ENCODE assay signal across 16 cellular contexts in genomic region chr10:77526861-77527617, GRCh38.
DNase-seq lines count a peak whose midpoint lies in the region; ATAC-seq lines count a peak whose summit lies in the region.
"Had no signal": no experiment of that assay in that cellular context is flagged by ENCODE, and none has a peak within 500 bp of the region (broad histone marks: within the 10 kb centered on the region; RNA-seq: fewer than 3 reads in every experiment).

No MANE protein-coding gene starts in this region.

- DNase-seq in NCI-H1092 treated with DMSO at 0.1 percent for 48 hours (lab: John Stamatoyannopoulos, UW), result peak; percentile 73
- peak; percentile 36 to 68 for DNase-seq in SJCRH30
- peak; percentile 64 for DNase-seq in myocyte (ENCODE audit: low read depth)
- no peak for DNase-seq in inferior parietal cortex (ENCODE audit: extremely low spot score)
- no peak for DNase-seq in AG20443 (ENCODE audit: low spot score)
- DNase-seq in SKM-1 treated with dmso at 0.1 percent for 144 hours (lab: John Stamatoyannopoulos, UW; ENCODE audit: unreplicated experiment), result no peak
- DNase-seq: activated CD4-positive, alpha-beta T cell treated with anti-CD3 and anti-CD28 coated beads for 4 hours; body of pancreas; KG1; left lung; SHP77; stimulated activated naive CD8-positive, alpha-beta T cell treated with anti-CD3 and anti-CD28 coated beads, Interleukin-15, Interleukin-2, amounts not matched to agents 100 U/mL and 50 U/mL, for 24 hours; T1000 had no signal

- no peaks in the 10 kb centered on the region for H4K20me1 ChIP-seq in BLaER1

- H3K9ac ChIP-seq in BLaER1, result peak overlapping the region; percentile 36; the same call in 1 of the 2 replicates

- H3K4me3 ChIP-seq in BLaER1, result no peak overlapping the region
- no peak overlapping the region for H3K4me3 ChIP-seq in SJCRH30
- H3K4me3 ChIP-seq: body of pancreas, left lung had no signal

- no peaks in the 10 kb centered on the region for H3K27me3 ChIP-seq in BLaER1
- 0 out of 2 replicates have a peak, but pooled peaks cover 4% of the 10 kb centered on the region for H3K27me3 ChIP-seq in SJCRH30
- H3K27me3 ChIP-seq: body of pancreas had no signal

- H3K4me1 ChIP-seq in BLaER1, result peaks cover 100% of the 10 kb centered on the region
- peaks cover 19% of the 10 kb centered on the region for H3K4me1 ChIP-seq in SJCRH30
- H3K4me1 ChIP-seq: body of pancreas had no signal

- H3K27ac ChIP-seq in BLaER1 (peak overlapping the region; percentile 28; the same call in 1 of the 2 replicates), SJCRH30 (no peak overlapping the region)
- H3K27ac ChIP-seq: body of pancreas, HL-60, left lung had no signal

- ATAC-seq in GM18858 (IDR thresholded peaks at IDR 0.05; ENCODE audit: unreplicated experiment), result no peak
- ATAC-seq: body of pancreas; left lung; stimulated activated naive CD8-positive, alpha-beta T cell treated with anti-CD3 and anti-CD28 coated beads, Interleukin-15, Interleukin-2, amounts not matched to agents 100 U/mL and 50 U/mL, for 24 hours had no signal

- H3K36me3 ChIP-seq in BLaER1 (no peaks in the 10 kb centered on the region), SJCRH30 (no peaks in the 10 kb centered on the region)
- H3K36me3 ChIP-seq: left lung had no signal

- peak overlapping the region; percentile 76 for H3K4me2 ChIP-seq in BLaER1

- no peaks in the 10 kb centered on the region for H3K9me3 ChIP-seq in BLaER1
- H3K9me3 ChIP-seq in SJCRH30 (replicated peaks), result no peaks in the 10 kb centered on the region
- H3K9me3 ChIP-seq: body of pancreas, left lung had no signal

Comparison
In these comparisons a context has a peak if more than half of its experiments do, and no peak if none do; other contexts are left out.
1. DNase-seq: peak in NCI-H1092 treated with DMSO at 0.1 percent for 48 hours (single experiment), SJCRH30 (2 of 2) and myocyte (single experiment); none in inferior parietal cortex (single experiment), AG20443 (single experiment) and SKM-1 treated with dmso at 0.1 percent for 144 hours (single experiment).